Comparison of ENCODE assay signal across 14 cellular contexts in genomic region chr3:20668411-20668810, GRCh38.
A peak's percentile ranks its signal among the peaks of the same experiment; 100 is the strongest.
DNase-seq lines count a peak whose midpoint lies in the region; ATAC-seq and TF ChIP-seq lines count a peak whose summit lies in the region.
"Had no signal": no experiment of that assay in that cellular context is flagged by ENCODE, and none has a peak within 500 bp of the region (broad histone marks: within the 10 kb centered on the region; RNA-seq: fewer than 3 reads in every experiment).

No MANE protein-coding gene starts in this region.

- ATAC-seq in left ventricle myocardium superior, result peak; percentile 11

- H3K9me3 ChIP-seq in adrenal gland (replicated peaks in 1 of 3), result no peaks in the 10 kb centered on the region
- H3K9me3 ChIP-seq: BE2C, esophagus squamous epithelium had no signal

- in situ Hi-C loops in ACHN (cut with HindIII; ENCODE audit: low pct_ligation_motif_present, low pct_unique_long_range_greater_than_20kb, low sequenced_read_pairs) (no loop called here), KBM-7 (cut with MboI; ENCODE audit: low pct_unique_long_range_greater_than_20kb, low sequenced_read_pairs) (no loop called here)

- peak; percentile 6 for DNase-seq in ACHN
- DNase-seq in HT1080 (ENCODE audit: low read depth), result peak; percentile 47
- DNase-seq in adrenal gland, result peak; percentile 13 to 72 (median 29)
- no peak for DNase-seq in left ventricle myocardium superior
- DNase-seq in stimulated activated CD4-positive, alpha-beta T cell treated with anti-CD3 and anti-CD28 coated beads, Interleukin-4, amount 100 ng/mL, for 1 hour, result no peak
- no peak for DNase-seq in KBM-7
- no peak for DNase-seq in activated effector memory CD4-positive, alpha-beta T cell treated with anti-CD3 and anti-CD28 coated beads, Interleukin-2, amount 50 U/mL, for 16 hours
- DNase-seq in NCI-H1694 (lab: John Stamatoyannopoulos, UW), result no peak
- DNase-seq: BE2C; esophagus squamous epithelium; GOT3; stimulated activated CD4-positive, alpha-beta T cell treated with anti-CD3 and anti-CD28 coated beads, Interleukin-4, amount 100 ng/mL, for 24 hours had no signal

- H3K36me3 ChIP-seq in adrenal gland (replicated peaks in 1 of 2), result no peaks in the 10 kb centered on the region
- H3K36me3 ChIP-seq: BE2C, esophagus squamous epithelium had no signal

- H3K27me3 ChIP-seq in adrenal gland, result no peaks in the 10 kb centered on the region
- H3K27me3 ChIP-seq: BE2C, esophagus squamous epithelium had no signal

- WGBS in adrenal gland, 4 donors, result 30 to 70% (median 59%) methylated on average over 3 of the region's 3 CpGs

- H3K4me3 ChIP-seq in adrenal gland, result no peak overlapping the region
- H3K4me3 ChIP-seq: esophagus squamous epithelium had no signal

- intact Hi-C loops in adrenal gland (cut with DNase I) (no loop called here), left ventricle myocardium superior (cut with micrococcal nuclease) (no loop called here)

- H3K4me1 ChIP-seq in adrenal gland (replicated peaks in 1 of 2), result peaks cover 0 to 19% of the 10 kb centered on the region in 2 donors
- H3K4me1 ChIP-seq: BE2C, esophagus squamous epithelium, parathyroid adenoma had no signal

- TF ChIP-seq POLR2A in adrenal gland (IDR thresholded peaks at IDR 0.05), result no peak

- no peak for TF ChIP-seq CTCF in adrenal gland (IDR thresholded peaks at IDR 0.05)

- H3K27ac ChIP-seq in adrenal gland, result no peak overlapping the region
- H3K27ac ChIP-seq: esophagus squamous epithelium, KMS-11, parathyroid adenoma had no signal

Comparison
In these comparisons a context has a peak if more than half of its experiments do, and no peak if none do; other contexts are left out.
1. DNase-seq: peak in ACHN (single experiment), HT1080 (single experiment) and adrenal gland (7 of 7); none in left ventricle myocardium superior (single experiment), stimulated activated CD4-positive, alpha-beta T cell treated with anti-CD3 and anti-CD28 coated beads, Interleukin-4, amount 100 ng/mL, for 1 hour (single experiment), KBM-7 (single experiment), activated effector memory CD4-positive, alpha-beta T cell treated with anti-CD3 and anti-CD28 coated beads, Interleukin-2, amount 50 U/mL, for 16 hours (single experiment) and NCI-H1694 (single experiment).